In the genomic region with DNA sequence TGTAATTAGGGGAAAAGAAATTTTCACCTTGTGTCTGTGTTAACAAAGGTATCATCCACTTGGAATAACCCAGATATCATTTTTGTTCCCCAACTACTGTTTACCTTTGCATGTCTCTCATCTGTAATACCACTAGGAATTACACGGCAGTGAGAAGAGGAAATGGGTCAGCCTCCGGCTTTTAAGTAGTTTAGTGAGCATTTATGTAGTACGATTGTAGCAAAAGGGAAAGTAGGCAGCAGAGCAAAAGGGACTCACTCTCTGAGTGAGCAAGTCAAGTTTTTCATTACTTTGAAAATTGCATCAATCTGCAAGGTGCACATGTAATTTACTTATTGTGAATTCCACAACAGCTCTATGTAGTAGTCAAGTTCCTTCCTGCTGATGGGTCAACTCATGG, we compare ENCODE assay signal across 14 cellular contexts. TPM values are rescaled to one million over a fixed set of nuclear protein-coding genes. Genes with fewer than 3 reads are reported as not detected.
A peak's percentile ranks its signal among the peaks of the same experiment; 100 is the strongest.
DNase-seq lines count a peak whose midpoint lies in the region; ATAC-seq and TF ChIP-seq lines count a peak whose summit lies in the region.
"Had no signal": no experiment of that assay in that cellular context is flagged by ENCODE, and none has a peak within 500 bp of the region (broad histone marks: within the 10 kb centered on the region; RNA-seq: fewer than 3 reads in every experiment).

No MANE protein-coding gene starts in this region.

- peaks cover 62% of the 10 kb centered on the region for H3K4me1 Mint-ChIP-seq in activated CD4-positive, alpha-beta T cell treated with anti-CD3 and anti-CD28 coated beads, Interleukin-2, amount 10 ng/mL, durations not matched to agents 24 days and 14 days
- H3K4me1 Mint-ChIP-seq in WTC11, result peaks cover 58% of the 10 kb centered on the region

- peak overlapping the region in 3 of 11 experiments; percentile 0 to 19 (median 18); a peak in 4 of 22 replicates for H3K27ac ChIP-seq in BLaER1 treated with 17β-estradiol and CSF1 and Interleukin-3, amounts not matched to agents 10 nM and 100 nM

- peaks cover 44% of the 10 kb centered on the region for H3K36me3 Mint-ChIP-seq in activated CD4-positive, alpha-beta T cell treated with anti-CD3 and anti-CD28 coated beads, Interleukin-2, amount 10 ng/mL, durations not matched to agents 24 days and 14 days (ENCODE audit: low read depth)
- H3K36me3 Mint-ChIP-seq in WTC11, result peaks cover 25% of the 10 kb centered on the region

- POLR2A ChIA-PET in WTC11 (lab: Charles Lee), result interaction anchor here (1.2 kb wide), 1 partner anchor 12 kb away, joined by 3 read pairs; no protein-coding TSS in a partner anchor
- POLR2A ChIA-PET in HEK293T (lab: Yijun Ruan, JAX), result interaction anchor here (0.6 kb wide), 1 partner anchor 10 kb away, joined by 3 read pairs; no protein-coding TSS in a partner anchor

- H3K9me3 Mint-ChIP-seq in activated CD4-positive, alpha-beta T cell treated with anti-CD3 and anti-CD28 coated beads, Interleukin-2, amount 10 ng/mL, durations not matched to agents 24 days and 14 days, result no peaks in the 10 kb centered on the region
- H3K9me3 Mint-ChIP-seq in WTC11, result no peaks in the 10 kb centered on the region

- CTCF ChIA-PET in WTC11 (lab: Charles Lee) (interaction anchor here (0.9 to 2.2 kb wide), 5 partner anchors 10 to 177 kb away, joined by 3 to 11 read pairs (median 4); a partner anchor contains a TSS), HEK293T (lab: Yijun Ruan, JAX) (interaction anchor here (0.8 kb wide), 1 partner anchor 11 kb away, joined by 3 read pairs; no protein-coding TSS in a partner anchor)

- no peak for TF ChIP-seq CTCF in WTC11 (IDR thresholded peaks at IDR 0.05)

- no peaks in the 10 kb centered on the region for H3K9me3 ChIP-seq in BLaER1 treated with 17β-estradiol and CSF1 and Interleukin-3, amounts not matched to agents 10 nM and 100 nM (replicated peaks in 1 of 11)
- H3K9me3 ChIP-seq: Caco-2, tibial nerve had no signal

- H3K4me1 ChIP-seq in BLaER1 treated with 17β-estradiol and CSF1 and Interleukin-3, amounts not matched to agents 10 nM and 100 nM, result peaks cover 75 to 99% (median 83%) of the 10 kb centered on the region in 10 experiments

- peaks cover 81 to 100% (median 100%) of the 10 kb centered on the region in 11 experiments for H4K20me1 ChIP-seq in BLaER1 treated with 17β-estradiol and CSF1 and Interleukin-3, amounts not matched to agents 10 nM and 100 nM

- H3K4me2 ChIP-seq in BLaER1 treated with 17β-estradiol and CSF1 and Interleukin-3, amounts not matched to agents 10 nM and 100 nM, result peak overlapping the region; percentile 63 to 87 (median 80)

- H3K27me3 ChIP-seq in BLaER1 treated with 17β-estradiol and CSF1 and Interleukin-3, amounts not matched to agents 10 nM and 100 nM, result no peaks in the 10 kb centered on the region
- H3K27me3 ChIP-seq: tibial nerve had no signal

- intact Hi-C loops in activated CD4-positive, alpha-beta T cell treated with anti-CD3 and anti-CD28 coated beads, Interleukin-2, amount 10 ng/mL, durations not matched to agents 24 days and 14 days (cut with micrococcal nuclease), result no loop called here

- no peaks in the 10 kb centered on the region for H3K27me3 Mint-ChIP-seq in activated CD4-positive, alpha-beta T cell treated with anti-CD3 and anti-CD28 coated beads, Interleukin-2, amount 10 ng/mL, durations not matched to agents 24 days and 14 days
- no peaks in the 10 kb centered on the region for H3K27me3 Mint-ChIP-seq in WTC11 (ENCODE audit: low read depth)

- H3K9ac ChIP-seq in BLaER1 treated with 17β-estradiol and CSF1 and Interleukin-3, amounts not matched to agents 10 nM and 100 nM, result peak overlapping the region in 3 of 11 experiments; percentile 13 to 20 (median 15); a peak in 2 of 22 replicates

- no peak for DNase-seq in activated CD4-positive, alpha-beta T cell treated with anti-CD3 and anti-CD28 coated beads, Interleukin-2, amount 10 ng/mL, durations not matched to agents 24 days and 14 days
- no peak for DNase-seq in activated CD4-positive, alpha-beta T cell treated with anti-CD3 and anti-CD28 coated beads for 48 hours
- no peak for DNase-seq in WTC11 (ENCODE audit: low spot score)
- DNase-seq in lung microvascular endothelial cell (ENCODE audit: low read depth in 2 of 2), result peak; percentile 35 to 57
- DNase-seq in NCI-H69 (lab: John Stamatoyannopoulos, UW), result no peak
- no peak for DNase-seq in HEK293T (ENCODE audit: extremely low spot score)
- DNase-seq: Caco-2; MM.1S; NCI-H1930; SIG-M5; stimulated activated CD4-positive, alpha-beta T cell treated with anti-CD3 and anti-CD28 coated beads, Interleukin-4, amount 100 ng/mL, for 4 hours had no signal

- peak overlapping the region; percentile 58 for H3K27ac Mint-ChIP-seq in activated CD4-positive, alpha-beta T cell treated with anti-CD3 and anti-CD28 coated beads, Interleukin-2, amount 10 ng/mL, durations not matched to agents 24 days and 14 days
- H3K27ac Mint-ChIP-seq in WTC11, result peak overlapping the region; percentile 67

- H3K36me3 ChIP-seq in BLaER1 treated with 17β-estradiol and CSF1 and Interleukin-3, amounts not matched to agents 10 nM and 100 nM, result peaks cover 43 to 89% (median 65%) of the 10 kb centered on the region in 11 experiments

- H3K4me3 Mint-ChIP-seq in activated CD4-positive, alpha-beta T cell treated with anti-CD3 and anti-CD28 coated beads, Interleukin-2, amount 10 ng/mL, durations not matched to agents 24 days and 14 days, result peak overlapping the region; percentile 41
- H3K4me3 Mint-ChIP-seq in WTC11, result no peak overlapping the region

- no peak for ATAC-seq in WTC11
- no peak for ATAC-seq in SK-N-SH treated with all-trans-retinoic acid at 6 μM for 48 hours

- H3K4me3 ChIP-seq in BLaER1 treated with 17β-estradiol and CSF1 and Interleukin-3, amounts not matched to agents 10 nM and 100 nM, result no peak overlapping the region
- H3K4me3 ChIP-seq: tibial nerve had no signal

TF ChIP-seq in HEK293T, 16 proteins besides CTCF, POLR2A, EP300 and RAD21:
- TF ChIP-seq FOXM1 (IDR thresholded peaks at IDR 0.05; ENCODE audit: borderline replicate concordance) (no peak), LEF1 (IDR thresholded peaks at IDR 0.05; ENCODE audit: borderline replicate concordance) (no peak), NFRKB (IDR thresholded peaks at IDR 0.05) (no peak), L3MBTL2 (conservative IDR thresholded peaks at IDR 0.05) (no peak), ELF4 (IDR thresholded peaks at IDR 0.05) (no peak), BHLHE40 (IDR thresholded peaks at IDR 0.05; ENCODE audit: borderline replicate concordance) (no peak), SP1 (IDR thresholded peaks at IDR 0.05) (no peak), ZNF384 (IDR thresholded peaks at IDR 0.05) (no peak), FOXK2 (IDR thresholded peaks at IDR 0.05) (no peak)

TF ChIP-seq in SK-N-SH treated with all-trans-retinoic acid at 6 μM for 48 hours, 23 proteins besides CTCF, POLR2A, EP300 and RAD21:
- TF ChIP-seq ZNF565 (CRISPR knock-in tag; conservative IDR thresholded peaks at IDR 0.05; ENCODE audit: low read depth) (no peak), OSR1 (CRISPR knock-in tag; IDR thresholded peaks at IDR 0.05) (no peak)

RNA-seq across cellular contexts. Expression of a gene that starts 11.2 kb away (rescaled TPM):
- 61.1 TPM in 2 replicates for total RNA-seq in activated CD4-positive, alpha-beta T cell treated with anti-CD3 and anti-CD28 coated beads, Interleukin-2, amount 10 ng/mL, durations not matched to agents 24 days and 14 days
- total RNA-seq in WTC11 (2021) (57.7 to 69.8 TPM (median 61.3 TPM) in 3 replicates), lung microvascular endothelial cell (4.1 and 6.5 TPM in 2 replicates)

RNA-seq across cellular contexts. Expression of a gene that starts 37.3 kb away (rescaled TPM):
- total RNA-seq in activated CD4-positive, alpha-beta T cell treated with anti-CD3 and anti-CD28 coated beads, Interleukin-2, amount 10 ng/mL, durations not matched to agents 24 days and 14 days, result 32.4 and 34.3 TPM in 2 replicates
- total RNA-seq in WTC11 (2021) (26.5 to 29.5 TPM (median 28.5 TPM) in 3 replicates), lung microvascular endothelial cell (6.3 and 14.5 TPM in 2 replicates)

RNA-seq across cellular contexts. Expression of a gene that starts 42.6 kb away (rescaled TPM):
- 109 and 111 TPM in 2 replicates for total RNA-seq in activated CD4-positive, alpha-beta T cell treated with anti-CD3 and anti-CD28 coated beads, Interleukin-2, amount 10 ng/mL, durations not matched to agents 24 days and 14 days
- 139 to 153 TPM (median 144 TPM) in 3 replicates for total RNA-seq in WTC11 (2021)
- total RNA-seq in lung microvascular endothelial cell, result 73.2 and 93.7 TPM in 2 replicates

Comparison
In these comparisons a context has a peak if more than half of its experiments do, and no peak if none do; other contexts are left out.
1. DNase-seq: peak in lung microvascular endothelial cell (2 of 2); none in activated CD4-positive, alpha-beta T cell treated with anti-CD3 and anti-CD28 coated beads, Interleukin-2, amount 10 ng/mL, durations not matched to agents 24 days and 14 days (single experiment), activated CD4-positive, alpha-beta T cell treated with anti-CD3 and anti-CD28 coated beads for 48 hours (single experiment), WTC11 (single experiment), NCI-H69 (single experiment) and HEK293T (single experiment).